In genomic region chr19:45576682-45577081, GRCh38 we compare ENCODE assay signal across 12 cellular contexts. TPM values are rescaled to one million over a fixed set of nuclear protein-coding genes. Genes with fewer than 3 reads are reported as not detected.
DNase-seq lines count a peak whose midpoint lies in the region; ATAC-seq and TF ChIP-seq lines count a peak whose summit lies in the region.
"Had no signal": no experiment of that assay in that cellular context is flagged by ENCODE, and none has a peak within 500 bp of the region (broad histone marks: within the 10 kb centered on the region; RNA-seq: fewer than 3 reads in every experiment).

No MANE protein-coding gene starts in this region.

- H3K27me3 ChIP-seq in mucosa of stomach (ENCODE audit: control insufficient read depth, insufficient read depth, low read length) (no peaks in the 10 kb centered on the region), uterus (no peaks in the 10 kb centered on the region)
- H3K27me3 ChIP-seq: thyroid gland had no signal

- H3K27ac ChIP-seq in uterus = peak overlapping the region; percentile 4 to 54
- H3K27ac ChIP-seq: thyroid gland had no signal

- H3K9me3 ChIP-seq in mucosa of stomach (ENCODE audit: control insufficient read depth, low read length) (no peaks in the 10 kb centered on the region), uterus (no peaks in the 10 kb centered on the region)
- H3K9me3 ChIP-seq: thyroid gland had no signal

- peak; percentile 2 for ATAC-seq in Right ventricle myocardium inferior
- ATAC-seq: sciatic nerve had no signal

- TF ChIP-seq POLR2A in uterus (IDR thresholded peaks at IDR 0.05) = no peak

- no peak for TF ChIP-seq CTCF in uterus (IDR thresholded peaks at IDR 0.05)

- DNase-seq in Right ventricle myocardium inferior (ENCODE audit: missing footprints) = no peak
- DNase-seq in cardiac septum (ENCODE audit: low spot score) = no peak
- DNase-seq in cerebellar cortex (ENCODE audit: low spot score) = peak; percentile 40
- no peak for DNase-seq in uterus
- DNase-seq in DMS79 treated with DMSO at 0.1 percent for 48 hours (lab: John Stamatoyannopoulos, UW) = no peak
- DNase-seq in NOMO-1 (lab: John Stamatoyannopoulos, UW; ENCODE audit: unreplicated experiment in 2 of 2) = no peak
- no peak for DNase-seq in NCI-H446 (lab: John Stamatoyannopoulos, UW)
- DNase-seq: effector CD8-positive, alpha-beta T cell; thyroid gland had no signal

- H3K4me3 ChIP-seq in mucosa of stomach (ENCODE audit: low read length) (no peak overlapping the region), uterus (no peak overlapping the region)
- H3K4me3 ChIP-seq: lung, thyroid gland had no signal

- intact Hi-C loops in Right ventricle myocardium inferior (cut with DNase I) = loop anchor here (10.0 kb wide), 1 partner anchor 68 kb away; no protein-coding TSS in a partner anchor
- intact Hi-C loops in cardiac septum (cut with DNase I) = no loop called here
- intact Hi-C loops in uterus (cut with DNase I; ENCODE audit: low total_unique reads) = no loop called here

- H3K9ac ChIP-seq in mucosa of stomach (ENCODE audit: low read length) = peak overlapping the region; percentile 18

- no peaks in the 10 kb centered on the region for H3K36me3 ChIP-seq in mucosa of stomach (ENCODE audit: control insufficient read depth, insufficient read depth, low read length)
- no peaks in the 10 kb centered on the region for H3K36me3 ChIP-seq in uterus
- H3K36me3 ChIP-seq: thyroid gland had no signal

- H3K4me1 ChIP-seq in mucosa of stomach (ENCODE audit: control insufficient read depth, insufficient read depth, low read length) (peaks cover 32% of the 10 kb centered on the region), uterus (no peaks in the 10 kb centered on the region)
- H3K4me1 ChIP-seq: thyroid gland had no signal

RNA-seq across cellular contexts. Expression of gene OPA3, which starts 7.9 kb away (rescaled TPM):
- total RNA-seq in Right ventricle myocardium inferior = 24.5 TPM
- 15.3 TPM for total RNA-seq in cardiac septum
- 1 to 10 TPM; 2.8 to 9.1 (median 5.1) TPM for total RNA-seq in uterus

RNA-seq across cellular contexts. Expression of gene GPR4, which starts 25.3 kb away (rescaled TPM):
- total RNA-seq in Right ventricle myocardium inferior = 5.4 TPM
- 6.9 TPM for total RNA-seq in cardiac septum
- total RNA-seq in uterus = 10 to 100 TPM in 1 of 4 donors, 1 to 10 TPM in 2, under 1 TPM in 1; 0.62 to 13.5 (median 6.6) TPM
